In the genomic region with DNA sequence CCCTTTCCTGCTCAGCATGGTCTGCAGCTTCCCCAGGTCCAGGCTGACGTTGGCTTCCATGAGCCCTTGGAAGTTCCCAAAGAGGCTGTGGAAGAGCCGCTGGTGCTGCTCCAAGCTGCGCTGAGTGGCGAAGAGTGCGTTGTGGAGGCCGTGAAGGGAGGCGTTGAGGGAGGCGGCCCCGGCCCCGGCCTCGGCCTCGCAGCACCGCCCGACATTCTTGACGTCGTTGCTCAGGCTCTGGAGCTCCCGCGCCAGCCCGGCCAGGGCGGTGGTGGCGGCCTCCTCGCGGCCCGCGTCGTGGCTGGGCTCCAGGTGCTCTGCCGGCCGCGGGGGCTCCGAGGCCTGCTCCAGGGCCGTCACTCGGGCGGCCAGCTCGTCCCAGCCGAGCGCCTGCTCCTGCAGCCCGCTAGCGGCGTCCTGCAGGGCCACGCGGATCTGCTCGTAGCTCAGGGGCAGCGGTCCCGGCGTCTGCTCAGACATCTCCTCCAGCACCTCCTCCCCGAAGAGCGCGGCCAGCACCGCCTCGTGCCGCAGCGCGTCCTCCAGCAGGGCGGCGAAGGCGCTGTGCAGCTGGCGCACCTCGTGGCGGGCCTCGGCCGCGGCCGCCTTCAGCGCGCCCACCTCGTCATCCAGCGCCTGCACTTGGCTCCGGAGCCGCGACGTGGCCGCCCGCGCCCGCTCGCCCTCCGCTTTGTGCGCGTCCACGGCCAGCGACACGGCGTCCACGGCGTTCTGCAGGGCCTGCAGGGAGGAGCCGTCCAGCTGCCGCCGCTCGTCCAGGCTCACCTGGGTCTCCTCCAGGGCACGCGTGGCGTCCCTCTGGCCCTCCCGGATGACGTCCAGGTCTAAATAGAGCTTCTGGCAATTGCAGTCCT, we compare ENCODE assay signal across 24 cellular contexts. TPM values are rescaled to one million over a fixed set of nuclear protein-coding genes. Genes with fewer than 3 reads are reported as not detected.
DNase-seq lines count a peak whose midpoint lies in the region; ATAC-seq and TF ChIP-seq lines count a peak whose summit lies in the region.
"Had no signal": no experiment of that assay in that cellular context is flagged by ENCODE, and none has a peak within 500 bp of the region (broad histone marks: within the 10 kb centered on the region; RNA-seq: fewer than 3 reads in every experiment).

No MANE protein-coding gene starts in this region.

- peaks cover 6% of the 10 kb centered on the region; the same call in 1 of the 2 replicates for H3K4me1 ChIP-seq in GM23338 (ENCODE audit: insufficient read depth)
- no peaks in the 10 kb centered on the region for H3K4me1 ChIP-seq in endodermal cell (ENCODE audit: control insufficient read depth, insufficient read depth, low read length)
- peaks cover 0 to 28% (median 22%) of the 10 kb centered on the region in 4 donors for H3K4me1 ChIP-seq in sigmoid colon
- H3K4me1 ChIP-seq in transverse colon = peaks cover 0 to 11% (median 6%) of the 10 kb centered on the region in 4 donors
- peaks cover 13% of the 10 kb centered on the region for H3K4me1 ChIP-seq in PC-9 (replicated peaks; ENCODE audit: insufficient read depth)
- H3K4me1 ChIP-seq: BLaER1 treated with 17β-estradiol and CSF1 and Interleukin-3, amounts not matched to agents 10 nM and 100 nM had no signal

- no peak overlapping the region for H3K27ac Mint-ChIP-seq in GM23338
- no peak overlapping the region for H3K27ac Mint-ChIP-seq in endodermal cell
- H3K27ac Mint-ChIP-seq: activated naive CD8-positive, alpha-beta T cell treated with anti-CD3 and anti-CD28 coated beads, Interleukin-2, amount 50 U/mL, for 24 hours; activated T-helper 17 cell treated with anti-CD3 and anti-CD28 coated beads, Interleukin-2, amount 50 U/mL, for 72 hours had no signal

- H3K27me3 ChIP-seq in GM23338 (ENCODE audit: insufficient read depth) (peaks cover 8% of the 10 kb centered on the region; the same call in 1 of the 2 replicates), endodermal cell (ENCODE audit: control insufficient read depth, insufficient read depth, low read length, poor library complexity, severe bottlenecking) (no peaks in the 10 kb centered on the region), sigmoid colon (peaks cover 0 to 16% (median 0%) of the 10 kb centered on the region in 3 donors), transverse colon (peaks cover 11% of the 10 kb centered on the region), PC-9 (ENCODE audit: insufficient read depth, low read depth) (no peaks in the 10 kb centered on the region)
- H3K27me3 ChIP-seq: BLaER1 treated with 17β-estradiol and CSF1 and Interleukin-3, amounts not matched to agents 10 nM and 100 nM; brain microvascular endothelial cell; gastrocnemius medialis; uterus had no signal

- no peaks in the 10 kb centered on the region for H3F3A ChIP-seq in GM23338 (replicated peaks; ENCODE audit: low read depth)
- no peaks in the 10 kb centered on the region for H3F3A ChIP-seq in PC-9 (ENCODE audit: insufficient read depth, low read depth)

- peak overlapping the region; percentile 59 for H2AFZ ChIP-seq in GM23338
- no peak overlapping the region for H2AFZ ChIP-seq in PC-9

- no peaks in the 10 kb centered on the region for H3K36me3 Mint-ChIP-seq in GM23338 (ENCODE audit: low read depth)
- H3K36me3 Mint-ChIP-seq in endodermal cell (ENCODE audit: low read depth) = peaks cover 3% of the 10 kb centered on the region

- ATAC-seq in GM23338 = peak; percentile 19
- ATAC-seq in left colon = peak; percentile 25
- ATAC-seq in HG02759 (IDR thresholded peaks at IDR 0.05; ENCODE audit: unreplicated experiment) = no peak
- ATAC-seq: activated naive CD8-positive, alpha-beta T cell treated with anti-CD3 and anti-CD28 coated beads, Interleukin-2, amount 50 U/mL, for 24 hours; activated T-helper 17 cell treated with anti-CD3 and anti-CD28 coated beads, Interleukin-2, amount 50 U/mL, for 72 hours; gastrocnemius medialis; left lung; PC-3 had no signal

- H3K4me3 ChIP-seq in GM23338 (no peak overlapping the region), endodermal cell (ENCODE audit: low read length) (no peak overlapping the region), sigmoid colon (peak overlapping the region in 2 of 4 donors; percentile 13 to 20), transverse colon (no peak overlapping the region), PC-9 (no peak overlapping the region)
- H3K4me3 ChIP-seq: BLaER1 treated with 17β-estradiol and CSF1 and Interleukin-3, amounts not matched to agents 10 nM and 100 nM; gastrocnemius medialis; left lung; uterus had no signal

- H3K9me3 Mint-ChIP-seq in GM23338 (peaks cover 3% of the 10 kb centered on the region; the same call in 2 of the 3 replicates), endodermal cell (no peaks in the 10 kb centered on the region)
- H3K9me3 Mint-ChIP-seq: activated naive CD8-positive, alpha-beta T cell treated with anti-CD3 and anti-CD28 coated beads, Interleukin-2, amount 50 U/mL, for 24 hours; activated T-helper 17 cell treated with anti-CD3 and anti-CD28 coated beads, Interleukin-2, amount 50 U/mL, for 72 hours; H9 had no signal

- H3K9me2 ChIP-seq in GM23338 (ENCODE audit: insufficient read depth) = no peaks in the 10 kb centered on the region
- H3K9me2 ChIP-seq in PC-9 (ENCODE audit: insufficient read depth) = no peaks in the 10 kb centered on the region

- peak; percentile 77 for DNase-seq in GM23338 (ENCODE audit: low spot score)
- peak; percentile 71 for DNase-seq in endodermal cell
- DNase-seq in left colon = no peak
- peak; percentile 64 for DNase-seq in sigmoid colon
- DNase-seq in transverse colon = no peak
- no peak for DNase-seq in PC-9
- DNase-seq in activated naive CD4-positive, alpha-beta T cell treated with Interleukin-2 at 50 U/mL for 16 hours = no peak
- DNase-seq: activated CD4-positive, CD25-positive, alpha-beta regulatory T cell; activated naive CD8-positive, alpha-beta T cell treated with anti-CD3 and anti-CD28 coated beads, Interleukin-2, amount 50 U/mL, for 24 hours; brain microvascular endothelial cell; gastrocnemius medialis; NCI-H1436 treated with DMSO at 0.1 percent for 48 hours; NCI-H2171 treated with DMSO at 0.1 percent for 48 hours; NCI-H774; occipital lobe; PC-3; stimulated activated naive CD4-positive, alpha-beta T cell treated with Interleukin-2 at 50 U/mL for 16 hours; uterus had no signal

- WGBS in endodermal cell (ENCODE audit: insufficient coverage in 1 of 2, insufficient read length in 1 of 2), 2 experiments = 96% methylated on average over 52 to 94 of the region's 94 CpGs
- WGBS in sigmoid colon, 2 donors = 52 to 77% methylated on average over 94 of the region's 94 CpGs
- 91% methylated on average over 63 of the region's 94 CpGs; no CpG with 5 or more reads in 1 of the 2 donors for WGBS in transverse colon (ENCODE audit: low coverage in 1 of 2), 2 donors

- H3K4me2 ChIP-seq in GM23338 (no peak overlapping the region), PC-9 (no peak overlapping the region)
- H3K4me2 ChIP-seq: BLaER1 treated with 17β-estradiol and CSF1 and Interleukin-3, amounts not matched to agents 10 nM and 100 nM had no signal

- no peak for TF ChIP-seq EP300 in sigmoid colon (IDR thresholded peaks at IDR 0.05)
- no peak for TF ChIP-seq EP300 in transverse colon (IDR thresholded peaks at IDR 0.05; ENCODE audit: low read depth)

- POLR2A ChIA-PET in PC-9 (lab: Charles Lee; ENCODE audit: unreplicated experiment) = no interaction called here

- no peaks in the 10 kb centered on the region for H3K36me3 ChIP-seq in GM23338 (ENCODE audit: insufficient read depth)
- H3K36me3 ChIP-seq in endodermal cell (ENCODE audit: control insufficient read depth, insufficient read depth, low read length) = no peaks in the 10 kb centered on the region
- no peaks in the 10 kb centered on the region for H3K36me3 ChIP-seq in sigmoid colon
- no peaks in the 10 kb centered on the region for H3K36me3 ChIP-seq in transverse colon
- no peaks in the 10 kb centered on the region for H3K36me3 ChIP-seq in PC-9 (ENCODE audit: low read depth)
- H3K36me3 ChIP-seq: BLaER1 treated with 17β-estradiol and CSF1 and Interleukin-3, amounts not matched to agents 10 nM and 100 nM; brain microvascular endothelial cell; gastrocnemius medialis; uterus had no signal

- TF ChIP-seq CTCF in GM23338 (conservative IDR thresholded peaks at IDR 0.05; ENCODE audit: low read depth in 2 of 2) (peak in 1 of 2 experiments; percentile 41; a peak in 2 of 4 replicates), endodermal cell (conservative IDR thresholded peaks at IDR 0.05) (no peak), sigmoid colon (IDR thresholded peaks at IDR 0.05) (no peak), transverse colon (IDR thresholded peaks at IDR 0.05) (no peak), PC-9 (conservative IDR thresholded peaks at IDR 0.05) (no peak)

- TF ChIP-seq POLR2A in sigmoid colon (IDR thresholded peaks at IDR 0.05) = no peak
- no peak for TF ChIP-seq POLR2A in transverse colon (IDR thresholded peaks at IDR 0.05)

- no peaks in the 10 kb centered on the region for H4K20me1 ChIP-seq in GM23338 (replicated peaks; ENCODE audit: insufficient read depth)
- no peaks in the 10 kb centered on the region for H4K20me1 ChIP-seq in PC-9 (ENCODE audit: insufficient read depth)
- H4K20me1 ChIP-seq: BLaER1 treated with 17β-estradiol and CSF1 and Interleukin-3, amounts not matched to agents 10 nM and 100 nM had no signal

- H3K9ac ChIP-seq in endodermal cell (ENCODE audit: extremely low read depth, low read length, poor library complexity, severe bottlenecking) = no peak overlapping the region
- H3K9ac ChIP-seq: BLaER1 treated with 17β-estradiol and CSF1 and Interleukin-3, amounts not matched to agents 10 nM and 100 nM had no signal

- H3K9me3 ChIP-seq in endodermal cell (ENCODE audit: control insufficient read depth, low read length) = no peaks in the 10 kb centered on the region
- H3K9me3 ChIP-seq in sigmoid colon = no peaks in the 10 kb centered on the region
- no peaks in the 10 kb centered on the region for H3K9me3 ChIP-seq in transverse colon
- no peaks in the 10 kb centered on the region for H3K9me3 ChIP-seq in PC-9 (ENCODE audit: insufficient read depth, low read depth)
- H3K9me3 ChIP-seq: gastrocnemius medialis, left lung, uterus had no signal

- H3K4me3 Mint-ChIP-seq in GM23338 = no peak overlapping the region
- H3K4me3 Mint-ChIP-seq in endodermal cell = no peak overlapping the region
- H3K4me3 Mint-ChIP-seq: activated naive CD8-positive, alpha-beta T cell treated with anti-CD3 and anti-CD28 coated beads, Interleukin-2, amount 50 U/mL, for 24 hours; activated T-helper 17 cell treated with anti-CD3 and anti-CD28 coated beads, Interleukin-2, amount 50 U/mL, for 72 hours; H9 had no signal

- no TSS peak for BruUV-seq in PC-9 (replicated peaks; lab: Mats Ljungman, UMichigan)

- H3K4me1 Mint-ChIP-seq in GM23338 = peaks cover 15% of the 10 kb centered on the region
- peaks cover 5% of the 10 kb centered on the region for H3K4me1 Mint-ChIP-seq in endodermal cell

- H3K27me3 Mint-ChIP-seq in GM23338 (ENCODE audit: insufficient read depth, low read depth, poor library complexity) (peaks cover 33% of the 10 kb centered on the region), endodermal cell (ENCODE audit: insufficient read depth) (peaks cover 40% of the 10 kb centered on the region)
- H3K27me3 Mint-ChIP-seq: activated naive CD8-positive, alpha-beta T cell treated with anti-CD3 and anti-CD28 coated beads, Interleukin-2, amount 50 U/mL, for 24 hours; activated T-helper 17 cell treated with anti-CD3 and anti-CD28 coated beads, Interleukin-2, amount 50 U/mL, for 72 hours had no signal

- H3K27ac ChIP-seq in GM23338 (ENCODE audit: low read depth) = no peak overlapping the region
- no peak overlapping the region for H3K27ac ChIP-seq in endodermal cell (ENCODE audit: low read depth, low read length)
- H3K27ac ChIP-seq in sigmoid colon = no peak overlapping the region
- H3K27ac ChIP-seq in transverse colon = peak overlapping the region in 1 of 4 donors; percentile 11
- no peak overlapping the region for H3K27ac ChIP-seq in PC-9
- H3K27ac ChIP-seq: BLaER1 treated with 17β-estradiol and CSF1 and Interleukin-3, amounts not matched to agents 10 nM and 100 nM; brain microvascular endothelial cell; gastrocnemius medialis; left lung; uterus had no signal

- H3K79me2 ChIP-seq in GM23338 (replicated peaks; ENCODE audit: insufficient read depth) (no peaks in the 10 kb centered on the region), PC-9 (ENCODE audit: low read depth) (no peaks in the 10 kb centered on the region)

- in situ Hi-C loops in transverse colon (cut with MboI; ENCODE audit: low pct_ligation_motif_present in 1 of 4, low pct_unique_long_range_greater_than_20kb in 1 of 4, low sequenced_read_pairs in 3 of 4) = no loop called here

- intact Hi-C loops in left colon (cut with DNase I, micrococcal nuclease) = no loop called here
- intact Hi-C loops in sigmoid colon (cut with DNase I) = no loop called here
- intact Hi-C loops in transverse colon (cut with DNase I; ENCODE audit: low total_unique reads) = no loop called here
- intact Hi-C loops in PC-9 (cut with micrococcal nuclease; ENCODE audit: unreplicated experiment) = no loop called here

- CTCF ChIA-PET in PC-9 (lab: Charles Lee) = no interaction called here

RNA-seq across cellular contexts. Expression of gene MMRN2, which starts 14.7 kb away (rescaled TPM):
- 1.0 and 2.4 TPM in 2 replicates for total RNA-seq in GM23338 (2014; rRNA removed; shearing (Covaris generic))
- polyA plus RNA-seq in GM23338 (2016; fragmentation: Nextera tagmentation; extraction: Ambion mirVana) (0.32 and 0.70 TPM in 2 replicates), sigmoid colon (1 to 10 TPM in 2 of 3 donors, under 1 TPM in 1; 0.92 to 6.5 (median 1.8) TPM)
- total RNA-seq in endodermal cell (1 to 10 TPM in 1 of 2 donors, under 1 TPM in 1; 1.00 to 1.3 TPM), left colon (1 to 10 TPM; 6.0 to 7.8 TPM), sigmoid colon (10 to 100 TPM in 3 of 4 donors, 1 to 10 TPM in 1; 8.6 to 23.3 (median 14.1) TPM), transverse colon (10 to 100 TPM in 1 of 4 donors, 1 to 10 TPM in 3; 1.1 to 25.3 (median 8.1) TPM), PC-9 (2021) (12.1 and 13.4 TPM in 2 replicates)
- polyA plus RNA-seq in endodermal cell (2013, experiment 1 of 2) = 0.75 TPM
- 0.58 TPM for polyA plus RNA-seq in endodermal cell (2013, experiment 2 of 2)
- total RNA-seq: A673 had no signal

RNA-seq across cellular contexts. Expression of gene SNCG, which starts 15.7 kb away (rescaled TPM):
- total RNA-seq in GM23338 (2014; rRNA removed; shearing (Covaris generic)) = 4.0 and 9.6 TPM in 2 replicates
- polyA plus RNA-seq in GM23338 (2016; fragmentation: Nextera tagmentation; extraction: Ambion mirVana) (17.0 and 18.5 TPM in 2 replicates), sigmoid colon (10 to 100 TPM in 2 of 3 donors, 1 to 10 TPM in 1; 4.6 to 24.0 (median 11.4) TPM)
- total RNA-seq in endodermal cell (1 to 10 TPM in 1 of 2 donors, under 1 TPM in 1; 0.60 to 2.7 TPM), left colon (1 to 10 TPM; 2.6 to 6.8 TPM), sigmoid colon (10 to 100 TPM; 24.2 to 55.0 (median 38.4) TPM), transverse colon (1 to 10 TPM in 2 of 4 donors, not detected in 2; 7.4 to 7.5 TPM), PC-9 (2021) (99.4 and 144 TPM in 2 replicates)
- polyA plus RNA-seq in endodermal cell (2013, experiment 1 of 2) = 14.7 TPM
- polyA plus RNA-seq in endodermal cell (2013, experiment 2 of 2) = 11.6 TPM
- total RNA-seq: A673; activated T-helper 17 cell treated with anti-CD3 and anti-CD28 coated beads, Interleukin-2, amount 50 U/mL, for 72 hours had no signal

RNA-seq across cellular contexts. Expression of gene ADIRF, which starts 25.6 kb away (rescaled TPM):
- total RNA-seq in GM23338 (2014; rRNA removed; shearing (Covaris generic)) = not detected in 2 replicates
- polyA plus RNA-seq in GM23338 (2016; fragmentation: Nextera tagmentation; extraction: Ambion mirVana) = 0.66 and 1.7 TPM in 2 replicates
- total RNA-seq in endodermal cell = under 1 TPM in 1 of 2 donors, not detected in 1; 0.53 TPM
- 0.50 TPM for polyA plus RNA-seq in endodermal cell (2013, experiment 1 of 2)
- polyA plus RNA-seq in endodermal cell (2013, experiment 2 of 2) = 0.66 TPM
- total RNA-seq in left colon = 100 to 1,000 TPM in 1 of 2 donors, 10 to 100 TPM in 1; 73.1 to 147 TPM
- total RNA-seq in sigmoid colon = 10 to 100 TPM; 45.3 to 98.1 (median 67.1) TPM
- polyA plus RNA-seq in sigmoid colon = 100 to 1,000 TPM; 112 to 157 (median 118) TPM
- total RNA-seq in transverse colon = 100 to 1,000 TPM in 2 of 4 donors, 10 to 100 TPM in 2; 35.0 to 194 (median 117) TPM
- total RNA-seq in PC-9 (2021) = 51.0 and 72.8 TPM in 2 replicates
- total RNA-seq: A673; activated T-helper 17 cell treated with anti-CD3 and anti-CD28 coated beads, Interleukin-2, amount 50 U/mL, for 72 hours; H9; occipital lobe had no signal

Comparison
In these comparisons a context has a peak if more than half of its experiments do, and no peak if none do; other contexts are left out.
1. DNase-seq: peak in GM23338 (single experiment), endodermal cell (single experiment) and sigmoid colon (single experiment); none in left colon (0 of 2), transverse colon (single experiment), PC-9 (0 of 2) and activated naive CD4-positive, alpha-beta T cell treated with Interleukin-2 at 50 U/mL for 16 hours (single experiment).
2. RNA of gene ADIRF, which starts 25.6 kb away (total RNA-seq): 35.0 to 194 TPM in transverse colon, 73.1 to 147 TPM in left colon, 45.3 to 98.1 TPM in sigmoid colon and 51.0 to 72.8 TPM in PC-9; 0.53 TPM in endodermal cell and not detected in GM23338; every median in the first group is over 10 times any median in the second.